In the genomic region with DNA sequence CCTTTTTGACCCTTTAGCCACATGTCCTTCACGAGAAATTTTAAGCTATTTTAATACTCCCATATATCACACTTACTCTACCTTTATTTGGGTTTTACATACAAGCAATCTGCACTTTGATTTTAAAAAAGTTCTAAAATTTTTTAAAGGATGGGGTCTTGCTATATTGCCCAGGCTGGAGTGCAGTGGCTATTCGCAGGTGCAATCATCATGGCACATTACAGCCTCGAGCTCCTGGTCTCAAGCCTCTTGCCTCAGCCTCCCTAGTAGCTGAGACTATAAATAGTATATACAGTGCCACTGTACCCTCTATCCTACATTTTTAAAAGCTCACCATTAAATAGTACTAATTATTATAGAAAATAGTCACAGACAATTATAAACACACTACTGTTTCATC, we compare ENCODE assay signal across 35 cellular contexts.
"Had no signal": no experiment of that assay in that cellular context is flagged by ENCODE, and none has a peak within 500 bp of the region (broad histone marks: within the 10 kb centered on the region; RNA-seq: fewer than 3 reads in every experiment).

No MANE protein-coding gene starts in this region.

- H3K9ac ChIP-seq: KMS-11 had no signal

- H3K4me2 ChIP-seq: KMS-11 had no signal

- DNase-seq: Karpas-422, Kasumi-1, MG63, MM.1S, MV-4-11, NCI-H1048, NCI-H1092, NCI-H1092 treated with DMSO at 0.1 percent for 48 hours, NCI-H1105, NCI-H1105 treated with DMSO at 0.1 percent for 48 hours, NCI-H1417, NCI-H1417 treated with DMSO at 0.1 percent for 48 hours, NCI-H1436, NCI-H1436 treated with DMSO at 0.1 percent for 48 hours, NCI-H146, NCI-H1694, NCI-H1694 treated with DMSO at 0.1 percent for 48 hours, NCI-H187, NCI-H187 treated with DMSO at 0.1 percent for 48 hours, NCI-H1930, NCI-H2029, NCI-H2029 treated with DMSO at 0.1 percent for 48 hours, NCI-H2081 treated with DMSO at 0.1 percent for 48 hours, NCI-H2107, NCI-H2171, NCI-H2171 treated with DMSO at 0.1 percent for 48 hours, NCI-H2227 treated with DMSO at 0.1 percent for 48 hours, NCI-H226, NCI-H345, NCI-H446, NCI-H446 treated with DMSO at 0.1 percent for 48 hours, NCI-H510A, NCI-H510A treated with DMSO at 0.1 percent for 48 hours, NCI-H524 had no signal

- H3K27ac ChIP-seq: KMS-11 had no signal

- H3K4me3 ChIP-seq: MG63 had no signal

- H3K9me3 ChIP-seq: MG63 had no signal

- H3K27me3 ChIP-seq: MG63 had no signal
